13 cellular contexts compared by ENCODE assay signal in the genomic region with DNA sequence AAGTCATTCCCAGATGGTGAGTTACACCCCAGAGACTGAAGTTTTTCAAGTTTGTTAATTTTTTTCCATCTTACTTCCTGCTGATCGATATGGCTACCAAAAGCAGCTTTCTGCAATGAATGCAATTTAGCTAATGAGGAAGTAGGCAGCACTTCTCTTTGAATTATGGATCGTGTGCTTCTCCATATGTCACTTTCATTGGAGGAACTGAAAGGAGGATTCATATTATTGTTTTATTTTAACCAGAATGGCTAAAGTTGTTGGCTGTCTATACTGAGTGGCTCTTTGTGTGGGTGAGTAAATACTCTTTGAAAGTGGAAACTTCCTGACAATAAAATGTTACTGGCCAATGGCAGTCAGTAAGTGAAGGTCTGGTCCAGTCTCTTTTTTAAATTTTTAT.
"Had no signal": no experiment of that assay in that cellular context is flagged by ENCODE, and none has a peak within 500 bp of the region (broad histone marks: within the 10 kb centered on the region; RNA-seq: fewer than 3 reads in every experiment).

No MANE protein-coding gene starts in this region.

- H3K4me3 ChIP-seq: gastroesophageal sphincter, heart right ventricle, ovary, spleen had no signal

- H3K27ac Mint-ChIP-seq: activated CD4-positive, alpha-beta T cell treated with anti-CD3 and anti-CD28 coated beads, Interleukin-2, amount 10 ng/mL, durations not matched to agents 7 days and 5 days; dendritic cell treated with granulocyte-macrophage colony-stimulating factor and Interleukin-4, amounts not matched to agents 40 ng/mL and 50 ng/mL, for 4 days; naive thymus-derived CD4-positive, alpha-beta T cell; T-helper 2 cell treated with Interferon-gamma antibody and Interleukin-4, amounts not matched to agents 5 μg/mL and 100 μg/mL, for 36 hours had no signal

- DNase-seq: activated CD4-positive, alpha-beta T cell treated with anti-CD3 and anti-CD28 coated beads, Interleukin-2, amount 10 ng/mL, durations not matched to agents 7 days and 5 days; activated CD8-positive, alpha-beta memory T cell treated with anti-CD3 and anti-CD28 coated beads for 24 hours; aorta; heart right ventricle; left cardiac atrium; naive thymus-derived CD4-positive, alpha-beta T cell; ovary; spleen had no signal

- H3K4me1 Mint-ChIP-seq: activated CD4-positive, alpha-beta T cell treated with anti-CD3 and anti-CD28 coated beads, Interleukin-2, amount 10 ng/mL, durations not matched to agents 7 days and 5 days; naive thymus-derived CD4-positive, alpha-beta T cell had no signal

- ATAC-seq: gastroesophageal sphincter; heart right ventricle; left cardiac atrium; naive thymus-derived CD4-positive, alpha-beta T cell; sciatic nerve had no signal

- H3K27me3 ChIP-seq: gastroesophageal sphincter, heart right ventricle, ovary, spleen had no signal

- H3K27ac ChIP-seq: epithelial cell of prostate, gastroesophageal sphincter, heart right ventricle, ovary, spleen had no signal

- H3K27me3 Mint-ChIP-seq: activated CD4-positive, alpha-beta T cell treated with anti-CD3 and anti-CD28 coated beads, Interleukin-2, amount 10 ng/mL, durations not matched to agents 7 days and 5 days had no signal

- H3K4me3 Mint-ChIP-seq: activated CD4-positive, alpha-beta T cell treated with anti-CD3 and anti-CD28 coated beads, Interleukin-2, amount 10 ng/mL, durations not matched to agents 7 days and 5 days; dendritic cell treated with granulocyte-macrophage colony-stimulating factor and Interleukin-4, amounts not matched to agents 40 ng/mL and 50 ng/mL, for 4 days; naive thymus-derived CD4-positive, alpha-beta T cell; T-helper 2 cell treated with Interferon-gamma antibody and Interleukin-4, amounts not matched to agents 5 μg/mL and 100 μg/mL, for 36 hours had no signal

- H3K4me1 ChIP-seq: gastroesophageal sphincter, heart right ventricle had no signal

- H3K36me3 ChIP-seq: gastroesophageal sphincter, heart right ventricle, ovary, spleen had no signal
